1 cellular context compared by ENCODE assay signal in the genomic region with DNA sequence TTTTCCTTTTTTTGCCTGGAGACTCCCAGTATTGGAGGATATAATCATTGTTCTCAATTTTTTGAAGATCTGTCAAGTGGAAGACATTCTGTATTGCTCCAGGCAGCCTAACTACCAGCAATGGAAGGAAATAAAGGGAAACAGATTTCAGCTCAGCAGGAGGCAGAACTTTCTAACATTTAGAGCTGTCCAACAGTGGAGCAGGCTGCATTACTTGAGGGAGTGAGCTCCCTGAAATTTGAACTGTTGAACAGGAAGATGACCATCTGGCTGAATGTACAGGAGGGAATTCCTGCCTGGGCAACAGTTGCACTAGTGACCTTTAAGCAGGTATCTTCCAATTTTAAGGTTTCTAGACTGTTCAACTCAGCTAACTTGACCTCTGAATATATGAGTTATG.
TF ChIP-seq lines count a peak whose summit lies in the region.

No MANE protein-coding gene starts in this region.

TF ChIP-seq in GM12878, 131 proteins besides CTCF, POLR2A, EP300 and RAD21 (continued from another document):
- TF ChIP-seq, protein P1, sequence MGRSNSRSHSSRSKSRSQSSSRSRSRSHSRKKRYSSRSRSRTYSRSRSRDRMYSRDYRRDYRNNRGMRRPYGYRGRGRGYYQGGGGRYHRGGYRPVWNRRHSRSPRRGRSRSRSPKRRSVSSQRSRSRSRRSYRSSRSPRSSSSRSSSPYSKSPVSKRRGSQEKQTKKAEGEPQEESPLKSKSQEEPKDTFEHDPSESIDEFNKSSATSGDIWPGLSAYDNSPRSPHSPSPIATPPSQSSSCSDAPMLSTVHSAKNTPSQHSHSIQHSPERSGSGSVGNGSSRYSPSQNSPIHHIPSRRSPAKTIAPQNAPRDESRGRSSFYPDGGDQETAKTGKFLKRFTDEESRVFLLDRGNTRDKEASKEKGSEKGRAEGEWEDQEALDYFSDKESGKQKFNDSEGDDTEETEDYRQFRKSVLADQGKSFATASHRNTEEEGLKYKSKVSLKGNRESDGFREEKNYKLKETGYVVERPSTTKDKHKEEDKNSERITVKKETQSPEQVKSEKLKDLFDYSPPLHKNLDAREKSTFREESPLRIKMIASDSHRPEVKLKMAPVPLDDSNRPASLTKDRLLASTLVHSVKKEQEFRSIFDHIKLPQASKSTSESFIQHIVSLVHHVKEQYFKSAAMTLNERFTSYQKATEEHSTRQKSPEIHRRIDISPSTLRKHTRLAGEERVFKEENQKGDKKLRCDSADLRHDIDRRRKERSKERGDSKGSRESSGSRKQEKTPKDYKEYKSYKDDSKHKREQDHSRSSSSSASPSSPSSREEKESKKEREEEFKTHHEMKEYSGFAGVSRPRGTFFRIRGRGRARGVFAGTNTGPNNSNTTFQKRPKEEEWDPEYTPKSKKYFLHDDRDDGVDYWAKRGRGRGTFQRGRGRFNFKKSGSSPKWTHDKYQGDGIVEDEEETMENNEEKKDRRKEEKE (IDR thresholded peaks at IDR 0.05) = no peak
- TF ChIP-seq, protein P2, sequence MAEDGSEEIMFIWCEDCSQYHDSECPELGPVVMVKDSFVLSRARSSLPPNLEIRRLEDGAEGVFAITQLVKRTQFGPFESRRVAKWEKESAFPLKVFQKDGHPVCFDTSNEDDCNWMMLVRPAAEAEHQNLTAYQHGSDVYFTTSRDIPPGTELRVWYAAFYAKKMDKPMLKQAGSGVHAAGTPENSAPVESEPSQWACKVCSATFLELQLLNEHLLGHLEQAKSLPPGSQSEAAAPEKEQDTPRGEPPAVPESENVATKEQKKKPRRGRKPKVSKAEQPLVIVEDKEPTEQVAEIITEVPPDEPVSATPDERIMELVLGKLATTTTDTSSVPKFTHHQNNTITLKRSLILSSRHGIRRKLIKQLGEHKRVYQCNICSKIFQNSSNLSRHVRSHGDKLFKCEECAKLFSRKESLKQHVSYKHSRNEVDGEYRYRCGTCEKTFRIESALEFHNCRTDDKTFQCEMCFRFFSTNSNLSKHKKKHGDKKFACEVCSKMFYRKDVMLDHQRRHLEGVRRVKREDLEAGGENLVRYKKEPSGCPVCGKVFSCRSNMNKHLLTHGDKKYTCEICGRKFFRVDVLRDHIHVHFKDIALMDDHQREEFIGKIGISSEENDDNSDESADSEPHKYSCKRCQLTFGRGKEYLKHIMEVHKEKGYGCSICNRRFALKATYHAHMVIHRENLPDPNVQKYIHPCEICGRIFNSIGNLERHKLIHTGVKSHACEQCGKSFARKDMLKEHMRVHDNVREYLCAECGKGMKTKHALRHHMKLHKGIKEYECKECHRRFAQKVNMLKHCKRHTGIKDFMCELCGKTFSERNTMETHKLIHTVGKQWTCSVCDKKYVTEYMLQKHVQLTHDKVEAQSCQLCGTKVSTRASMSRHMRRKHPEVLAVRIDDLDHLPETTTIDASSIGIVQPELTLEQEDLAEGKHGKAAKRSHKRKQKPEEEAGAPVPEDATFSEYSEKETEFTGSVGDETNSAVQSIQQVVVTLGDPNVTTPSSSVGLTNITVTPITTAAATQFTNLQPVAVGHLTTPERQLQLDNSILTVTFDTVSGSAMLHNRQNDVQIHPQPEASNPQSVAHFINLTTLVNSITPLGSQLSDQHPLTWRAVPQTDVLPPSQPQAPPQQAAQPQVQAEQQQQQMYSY (CRISPR knock-in tag; IDR thresholded peaks at IDR 0.05) = no peak
- TF ChIP-seq RUNX3 (IDR thresholded peaks at IDR 0.05; ENCODE audit: low read length) (no peak), TAF1 (IDR thresholded peaks at IDR 0.05; ENCODE audit: borderline replicate concordance, low read depth, low read length) (no peak), MEF2A (IDR thresholded peaks at IDR 0.05; ENCODE audit: insufficient read depth, low read depth, low read length) (no peak), CHD4 (IDR thresholded peaks at IDR 0.05) (no peak), FOS (IDR thresholded peaks at IDR 0.05; ENCODE audit: borderline replicate concordance, extremely low read depth, insufficient read length) (no peak)
- TF ChIP-seq, protein P3, sequence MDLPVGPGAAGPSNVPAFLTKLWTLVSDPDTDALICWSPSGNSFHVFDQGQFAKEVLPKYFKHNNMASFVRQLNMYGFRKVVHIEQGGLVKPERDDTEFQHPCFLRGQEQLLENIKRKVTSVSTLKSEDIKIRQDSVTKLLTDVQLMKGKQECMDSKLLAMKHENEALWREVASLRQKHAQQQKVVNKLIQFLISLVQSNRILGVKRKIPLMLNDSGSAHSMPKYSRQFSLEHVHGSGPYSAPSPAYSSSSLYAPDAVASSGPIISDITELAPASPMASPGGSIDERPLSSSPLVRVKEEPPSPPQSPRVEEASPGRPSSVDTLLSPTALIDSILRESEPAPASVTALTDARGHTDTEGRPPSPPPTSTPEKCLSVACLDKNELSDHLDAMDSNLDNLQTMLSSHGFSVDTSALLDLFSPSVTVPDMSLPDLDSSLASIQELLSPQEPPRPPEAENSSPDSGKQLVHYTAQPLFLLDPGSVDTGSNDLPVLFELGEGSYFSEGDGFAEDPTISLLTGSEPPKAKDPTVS (IDR thresholded peaks at IDR 0.05; ENCODE audit: low read depth, low read length) = no peak
TF ChIP-seq in GM12878: peak in this region for 0.
